In genomic region chr1:65368403-65368802, GRCh38 we compare ENCODE assay signal across 8 cellular contexts.
"Had no signal": no experiment of that assay in that cellular context is flagged by ENCODE, and none has a peak within 500 bp of the region (broad histone marks: within the 10 kb centered on the region; RNA-seq: fewer than 3 reads in every experiment).

No MANE protein-coding gene starts in this region.

- DNase-seq: IMR-90, KBM-7, KG1 had no signal

- H3K9me3 Mint-ChIP-seq: IgD-negative memory B cell had no signal

- ATAC-seq: HepG2 had no signal

- H3K4me3 Mint-ChIP-seq: IgD-negative memory B cell had no signal

- H3K27me3 Mint-ChIP-seq: IgD-negative memory B cell had no signal

- FAIRE-seq: HepG2, HTR-8/SVneo had no signal

- H3K4me2 ChIP-seq: KMS-11 had no signal

- H3K4me1 Mint-ChIP-seq: IgD-negative memory B cell had no signal

- H3K9ac ChIP-seq: KMS-11 had no signal

- H3K27ac ChIP-seq: HL-60, KMS-11 had no signal
